Comparison of ENCODE assay signal across 12 cellular contexts in genomic region chr1:25805863-25806225, GRCh38. TPM values are rescaled to one million over a fixed set of nuclear protein-coding genes. Genes with fewer than 3 reads are reported as not detected.
DNase-seq lines count a peak whose midpoint lies in the region; ATAC-seq and TF ChIP-seq lines count a peak whose summit lies in the region.
"Had no signal": no experiment of that assay in that cellular context is flagged by ENCODE, and none has a peak within 500 bp of the region (broad histone marks: within the 10 kb centered on the region; RNA-seq: fewer than 3 reads in every experiment).

No MANE protein-coding gene starts in this region.

- H3K27ac ChIP-seq in heart right ventricle = peak overlapping the region; percentile 10 to 80 (median 68)

- peaks cover 29 to 99% (median 86%) of the 10 kb centered on the region in 9 donors for H3K4me1 ChIP-seq in heart right ventricle

- peaks cover 0 to 78% (median 13%) of the 10 kb centered on the region in 9 donors for H3K36me3 ChIP-seq in heart right ventricle

- TF ChIP-seq CTCF in AG10803 (conservative IDR thresholded peaks at IDR 0.05; ENCODE audit: low read length) = no peak
- TF ChIP-seq CTCF in heart right ventricle (IDR thresholded peaks at IDR 0.05) = no peak

- intact Hi-C loops in heart right ventricle (cut with DNase I) (loop anchor here in 1 of 10 donors (10.0 kb wide), 1 partner anchor 281 kb away; no protein-coding TSS in a partner anchor), posterior cingulate gyrus (cut with DNase I) (no loop called here)

- DNase-seq in AG10803 (ENCODE audit: low read depth) (peak; percentile 69), astrocyte of the hippocampus (ENCODE audit: low read depth, low spot score) (peak; percentile 77), heart right ventricle (peak in 1 of 2 donors; percentile 77), posterior cingulate gyrus (peak in 9 of 10 donors; percentile 41 to 95 (median 78)), COLO668 (lab: John Stamatoyannopoulos, UW; ENCODE audit: unreplicated experiment) (no peak)
- DNase-seq: activated CD4-positive, alpha-beta memory T cell treated with anti-CD3 and anti-CD28 coated beads for 36 hours; KBM-7; NCI-H510A; retina had no signal

- WGBS in heart right ventricle, 2 donors = 34% methylated on average over 3 of the region's 3 CpGs

- H3K27me3 ChIP-seq in heart right ventricle = no peaks in the 10 kb centered on the region

- H3K4me3 ChIP-seq in AG10803 (ENCODE audit: low read length) (no peak overlapping the region), heart right ventricle (no peak overlapping the region)

- ATAC-seq in heart right ventricle (peak; percentile 48 to 82 (median 72)), HG02571 (IDR thresholded peaks at IDR 0.05; ENCODE audit: unreplicated experiment) (no peak), HG03135 (IDR thresholded peaks at IDR 0.05; ENCODE audit: unreplicated experiment) (no peak), HG03460 (IDR thresholded peaks at IDR 0.05; ENCODE audit: unreplicated experiment) (no peak)

- H3K9me3 ChIP-seq in heart right ventricle = no peaks in the 10 kb centered on the region

RNA-seq across cellular contexts. Expression of gene SELENON, which starts 5.9 kb away (rescaled TPM):
- 10 to 100 TPM; 32.5 to 75.1 (median 47.9) TPM for total RNA-seq in heart right ventricle
- polyA plus RNA-seq in heart right ventricle = 10 to 100 TPM; 36.4 to 37.2 TPM

RNA-seq across cellular contexts. Expression of gene MTFR1L, which starts 13.9 kb away (rescaled TPM):
- total RNA-seq in heart right ventricle = 100 to 1,000 TPM; 141 to 264 (median 226) TPM
- 100 to 1,000 TPM in 1 of 2 donors, 10 to 100 TPM in 1; 91.1 to 176 TPM for polyA plus RNA-seq in heart right ventricle

RNA-seq across cellular contexts. Expression of gene AUNIP, which starts 53.4 kb away (rescaled TPM):
- total RNA-seq in heart right ventricle = under 1 TPM in 2 of 10 donors, not detected in 8; 0.21 to 0.25 TPM
- under 1 TPM in 1 of 2 donors, not detected in 1; 0.04 TPM for polyA plus RNA-seq in heart right ventricle

Comparison
In these comparisons a context has a peak if more than half of its experiments do, and no peak if none do; other contexts are left out.
1. ATAC-seq: peak in heart right ventricle (8 of 8); none in HG02571 (single experiment), HG03135 (single experiment) and HG03460 (single experiment).